ENCODE assay signal across 8 cellular contexts in genomic region chr6:37182736-37183590, GRCh38. TPM values are rescaled to one million over a fixed set of nuclear protein-coding genes. Genes with fewer than 3 reads are reported as not detected.
DNase-seq lines count a peak whose midpoint lies in the region; ATAC-seq and TF ChIP-seq lines count a peak whose summit lies in the region.

No MANE protein-coding gene starts in this region.

- no peaks in the 10 kb centered on the region for H3K36me3 ChIP-seq in esophagus (ENCODE audit: control insufficient read depth in 2 of 2, insufficient read depth in 2 of 2, low read length in 1 of 2)

- H3K4me3 ChIP-seq in esophagus (ENCODE audit: low read depth in 1 of 2, low read length in 2 of 2): no peak overlapping the region

- H3K27me3 ChIP-seq in esophagus (ENCODE audit: control insufficient read depth in 1 of 2, insufficient read depth in 2 of 2, low read length in 2 of 2): no peaks in the 10 kb centered on the region

- 80 to 81% methylated on average over 8 of the region's 8 CpGs for WGBS in esophagus, 2 donors

- CTCF ChIA-PET in activated B cell treated with CpG ODN at 0.5 μM for 24 hours (lab: Charles Lee): interaction anchor here (0.6 to 0.7 kb wide), 2 partner anchors 154 to 163 kb away, joined by 3 to 4 read pairs; no protein-coding TSS in a partner anchor

- no peak for TF ChIP-seq CTCF in activated B cell treated with CpG ODN at 0.5 μM for 24 hours (IDR thresholded peaks at IDR 0.05)

- ATAC-seq in GM21825 (IDR thresholded peaks at IDR 0.05; ENCODE audit: unreplicated experiment) (peak; percentile 72), activated B cell treated with CpG ODN at 0.5 μM for 24 hours (ENCODE audit: low read depth) (peak; percentile 96), HG02588 (IDR thresholded peaks at IDR 0.05; ENCODE audit: unreplicated experiment) (no peak), GM18502 (IDR thresholded peaks at IDR 0.05; ENCODE audit: poor library complexity, unreplicated experiment) (no peak), HG02678 (IDR thresholded peaks at IDR 0.05; ENCODE audit: unreplicated experiment) (no peak)

- peak overlapping the region; percentile 29 for H3K4me3 Mint-ChIP-seq in activated B cell treated with CpG ODN at 0.5 μM for 24 hours

- no peaks in the 10 kb centered on the region for H3K9me3 Mint-ChIP-seq in activated B cell treated with CpG ODN at 0.5 μM for 24 hours

- intact Hi-C loops in activated B cell treated with CpG ODN at 0.5 μM for 24 hours (cut with micrococcal nuclease): no loop called here

- H3K9me3 ChIP-seq in esophagus (ENCODE audit: control insufficient read depth in 2 of 2, insufficient read depth in 1 of 2, low read depth in 1 of 2, low read length in 1 of 2): no peaks in the 10 kb centered on the region

- POLR2A ChIA-PET in activated B cell treated with CpG ODN at 0.5 μM for 24 hours (lab: Charles Lee): interaction anchor here (0.5 to 5.0 kb wide), 7 partner anchors 7 to 268 kb away, joined by 3 to 26 read pairs (median 5); partner anchors contain the start of gene PIM1

- DNase-seq in activated B cell treated with CpG ODN at 0.5 μM for 24 hours: no peak
- DNase-seq in stimulated activated CD4-positive, alpha-beta T cell treated with anti-CD3 and anti-CD28 coated beads, Interleukin-2, amount 100 ng/mL, for 4 hours (ENCODE audit: low read depth): peak; percentile 47
- no peak for DNase-seq in NCI-H2196 treated with DMSO at 0.1 percent for 48 hours (lab: John Stamatoyannopoulos, UW; ENCODE audit: unreplicated experiment)

- H3K27ac Mint-ChIP-seq in activated B cell treated with CpG ODN at 0.5 μM for 24 hours: peak overlapping the region; percentile 71

- no peaks in the 10 kb centered on the region for H3K36me3 Mint-ChIP-seq in activated B cell treated with CpG ODN at 0.5 μM for 24 hours (ENCODE audit: low read depth)

- H3K27ac ChIP-seq in esophagus (ENCODE audit: low read depth in 2 of 2, low read length in 1 of 2): peak overlapping the region; percentile 30 to 56

- no peaks in the 10 kb centered on the region for H3K27me3 Mint-ChIP-seq in activated B cell treated with CpG ODN at 0.5 μM for 24 hours

- H3K4me1 ChIP-seq in esophagus (ENCODE audit: control insufficient read depth in 2 of 2, insufficient read depth in 2 of 2, low read length in 1 of 2): peaks cover 0 to 4% of the 10 kb centered on the region in 2 donors

- peaks cover 27% of the 10 kb centered on the region for H3K4me1 Mint-ChIP-seq in activated B cell treated with CpG ODN at 0.5 μM for 24 hours

RNA-seq across cellular contexts. Expression of gene PIM1, which starts 13.0 kb away (rescaled TPM):
- 272 and 283 TPM in 2 replicates for total RNA-seq in activated B cell treated with CpG ODN at 0.5 μM for 24 hours
- polyA plus RNA-seq in esophagus: 100 to 1,000 TPM; 174 to 178 TPM

Comparison
In these comparisons a context has a peak if more than half of its experiments do, and no peak if none do; other contexts are left out.
1. ATAC-seq: peak in GM21825 (single experiment) and activated B cell treated with CpG ODN at 0.5 μM for 24 hours (single experiment); none in HG02588 (single experiment), GM18502 (single experiment) and HG02678 (single experiment).